ENCODE assay signal across 19 cellular contexts in genomic region chr12:64992641-64993040, GRCh38.
A peak's percentile ranks its signal among the peaks of the same experiment; 100 is the strongest.
DNase-seq lines count a peak whose midpoint lies in the region; ATAC-seq and TF ChIP-seq lines count a peak whose summit lies in the region.
"Had no signal": no experiment of that assay in that cellular context is flagged by ENCODE, and none has a peak within 500 bp of the region (broad histone marks: within the 10 kb centered on the region; RNA-seq: fewer than 3 reads in every experiment).

No MANE protein-coding gene starts in this region.

- no peaks in the 10 kb centered on the region for H3K36me3 Mint-ChIP-seq in endodermal cell (ENCODE audit: low read depth)
- H3K36me3 Mint-ChIP-seq: CD4-positive, CD25-positive, alpha-beta regulatory T cell had no signal

- no CpG with 5 or more reads among the region's 1 CpG for WGBS in endodermal cell (ENCODE audit: insufficient coverage in 1 of 2, insufficient read length in 1 of 2), 2 experiments

- ATAC-seq in GM18867 (IDR thresholded peaks at IDR 0.05; ENCODE audit: unreplicated experiment): no peak
- ATAC-seq: PC-3 had no signal

- H3K4me1 ChIP-seq in HUES6 (ENCODE audit: control insufficient read depth, insufficient read depth, low read length) (peaks cover 22% of the 10 kb centered on the region), endodermal cell (ENCODE audit: control insufficient read depth, insufficient read depth, low read length) (no peaks in the 10 kb centered on the region)
- H3K4me1 ChIP-seq: HAP-1 had no signal

- H3K36me3 ChIP-seq in HUES6 (ENCODE audit: control insufficient read depth, insufficient read depth, low read length): peaks cover 10% of the 10 kb centered on the region; the same call in 1 of the 2 replicates
- no peaks in the 10 kb centered on the region for H3K36me3 ChIP-seq in endodermal cell (ENCODE audit: control insufficient read depth, insufficient read depth, low read length)
- H3K36me3 ChIP-seq: HAP-1, SJCRH30 had no signal

- no peak overlapping the region for H3K9ac ChIP-seq in HUES6 (ENCODE audit: low read length)
- H3K9ac ChIP-seq in endodermal cell (ENCODE audit: extremely low read depth, low read length, poor library complexity, severe bottlenecking): no peak overlapping the region

- H3K27ac Mint-ChIP-seq in endodermal cell: no peak overlapping the region
- H3K27ac Mint-ChIP-seq: B cell; CD4-positive, CD25-positive, alpha-beta regulatory T cell had no signal

- peak; percentile 85 for DNase-seq in endodermal cell
- DNase-seq in iPS-NIHi7 (ENCODE audit: extremely low spot score): peak; percentile 82
- no peak for DNase-seq in glomerular visceral epithelial cell (ENCODE audit: extremely low spot score)
- no peak for DNase-seq in NCI-H446 treated with DMSO at 0.1 percent for 48 hours (lab: John Stamatoyannopoulos, UW)
- DNase-seq in HuH-7 (ENCODE audit: low spot score): no peak
- DNase-seq: CD4-positive, CD25-positive, alpha-beta regulatory T cell; EL; KBM-7; NCI-H1436 treated with DMSO at 0.1 percent for 48 hours; NCI-H2081; NCI-H510A; NCI-H774; PC-3; SJCRH30 had no signal

- no peak overlapping the region for H3K4me3 Mint-ChIP-seq in endodermal cell
- H3K4me3 Mint-ChIP-seq: B cell; CD4-positive, CD25-positive, alpha-beta regulatory T cell had no signal

- peak overlapping the region; percentile 54 for H3K27ac ChIP-seq in HUES6 (ENCODE audit: low read depth, low read length)
- H3K27ac ChIP-seq in endodermal cell (ENCODE audit: low read depth, low read length): no peak overlapping the region
- H3K27ac ChIP-seq: RWPE1, SJCRH30 had no signal

- H3K4me3 ChIP-seq in HUES6 (ENCODE audit: low read depth, low read length) (peak overlapping the region; percentile 39), endodermal cell (ENCODE audit: low read length) (no peak overlapping the region)
- H3K4me3 ChIP-seq: HAP-1, SJCRH30 had no signal

- H3K9me3 Mint-ChIP-seq in endodermal cell: peaks cover 27% of the 10 kb centered on the region
- H3K9me3 Mint-ChIP-seq: CD4-positive, CD25-positive, alpha-beta regulatory T cell had no signal

- H3K27me3 ChIP-seq in HUES6 (ENCODE audit: control insufficient read depth, insufficient read depth, low read length) (no peaks in the 10 kb centered on the region), endodermal cell (ENCODE audit: control insufficient read depth, insufficient read depth, low read length, poor library complexity, severe bottlenecking) (no peaks in the 10 kb centered on the region)
- H3K27me3 ChIP-seq: SJCRH30 had no signal

- H3K27me3 Mint-ChIP-seq in endodermal cell (ENCODE audit: insufficient read depth): peaks cover 19% of the 10 kb centered on the region

- H3K4me1 Mint-ChIP-seq in endodermal cell: peaks cover 14% of the 10 kb centered on the region
- H3K4me1 Mint-ChIP-seq: B cell; CD4-positive, CD25-positive, alpha-beta regulatory T cell had no signal

- peaks cover 39% of the 10 kb centered on the region for H3K9me3 ChIP-seq in HUES6 (ENCODE audit: control insufficient read depth, insufficient read depth, low read depth, low read length)
- H3K9me3 ChIP-seq in endodermal cell (ENCODE audit: control insufficient read depth, low read length): peaks cover 39% of the 10 kb centered on the region
- H3K9me3 ChIP-seq: HAP-1, SJCRH30 had no signal

- TF ChIP-seq CTCF in endodermal cell (conservative IDR thresholded peaks at IDR 0.05): peak; percentile 59

Comparison
In these comparisons a context has a peak if more than half of its experiments do, and no peak if none do; other contexts are left out.
1. DNase-seq: peak in endodermal cell (single experiment) and iPS-NIHi7 (single experiment); none in glomerular visceral epithelial cell (single experiment), NCI-H446 treated with DMSO at 0.1 percent for 48 hours (single experiment) and HuH-7 (single experiment).